Comparison of ENCODE assay signal across 8 cellular contexts in genomic region chr6:138654715-138655634, GRCh38.
DNase-seq lines count a peak whose midpoint lies in the region; ATAC-seq, FAIRE-seq and TF ChIP-seq lines count a peak whose summit lies in the region.

No MANE protein-coding gene starts in this region.

- no peaks in the 10 kb centered on the region for H3K4me1 ChIP-seq in K562 (replicated peaks in 1 of 2; ENCODE audit: control insufficient read depth in 2 of 2, insufficient read depth in 2 of 2, low read length in 2 of 2)

- no peak for FAIRE-seq in K562 (lab: Jason Lieb, UNC)

- no peaks in the 10 kb centered on the region for H3K79me2 ChIP-seq in K562 (ENCODE audit: control insufficient read depth, insufficient read depth, low read length)

- H4K20me1 ChIP-seq in K562 (replicated peaks; ENCODE audit: control insufficient read depth, insufficient read depth, low read length) = no peaks in the 10 kb centered on the region

- H3K4me2 ChIP-seq in K562 (ENCODE audit: insufficient read depth, low read length) = no peak overlapping the region

- TF ChIP-seq RAD21 in K562 (CRISPR knock-in tag; conservative IDR thresholded peaks at IDR 0.05 in 1 of 2, IDR thresholded peaks at IDR 0.05 in 1 of 2) = no peak

- peaks cover 10 to 17% of the 10 kb centered on the region in 2 experiments; a peak in 4 of 5 replicates for H3K27me3 ChIP-seq in K562 (ENCODE audit: control insufficient read depth in 2 of 2, insufficient read depth in 2 of 2, low read length in 2 of 2)

- peaks cover 10 to 14% (median 13%) of the 10 kb centered on the region in 3 donors for H3K4me1 Mint-ChIP-seq in T-cell

- no peak overlapping the region for H3K4me3 Mint-ChIP-seq in T-cell

- H3K36me3 Mint-ChIP-seq in T-cell = no peaks in the 10 kb centered on the region

- no TSS peak for BruUV-seq in K562 (replicated peaks; lab: Mats Ljungman, UMichigan)

- TF ChIP-seq POLR2A in K562 (conservative IDR thresholded peaks at IDR 0.05) = no peak

- H3K9me1 ChIP-seq in K562 (ENCODE audit: control insufficient read depth, insufficient read depth, low read length) = no peaks in the 10 kb centered on the region

- in situ Hi-C loops in K562 (cut with MboI) = no loop called here

- H3K4me3 ChIP-seq in K562 = no peak overlapping the region

- TF ChIP-seq EP300 in K562 (IDR thresholded peaks at IDR 0.05; ENCODE audit: low read length) = no peak

- no peak overlapping the region for H3K9ac ChIP-seq in K562 (ENCODE audit: insufficient read depth in 1 of 2, low read depth in 2 of 2, low read length in 2 of 2)

- no peak overlapping the region for H2AFZ ChIP-seq in K562 (ENCODE audit: low read depth, low read length)

- H3K27me3 Mint-ChIP-seq in T-cell = peaks cover 0 to 8% of the 10 kb centered on the region in 2 donors

- under 1% methylated on average over 6 of the region's 6 CpGs for WGBS in K562 (ENCODE audit: insufficient coverage, low coverage, missing lambda C conversion rate)

- CTCF ChIA-PET in K562 (lab: Yijun Ruan, JAX; ENCODE audit: low intra/inter-chr PET ratio) (no interaction called here), T-cell (lab: Charles Lee) (interaction anchor here in 1 of 2 donors (0.8 kb wide), 1 partner anchor 107 kb away, joined by 4 read pairs; no protein-coding TSS in a partner anchor)

- POLR2A ChIA-PET in K562 (lab: Yijun Ruan, JAX) = interaction anchor here (1.2 to 1.5 kb wide), 2 partner anchors 11 to 14 kb away, joined by 3 to 4 read pairs; no protein-coding TSS in a partner anchor
- POLR2A ChIA-PET in T-cell (lab: Charles Lee) = no interaction called here

- no peak for TF ChIP-seq CTCF in K562 (IDR thresholded peaks at IDR 0.05 in 2 of 3, conservative IDR thresholded peaks at IDR 0.05 in 1 of 3; ENCODE audit: insufficient read depth in 2 of 3, low read depth in 1 of 3, low read length in 3 of 3)

- H3K27ac Mint-ChIP-seq in T-cell = no peak overlapping the region

- H3K9me3 Mint-ChIP-seq in T-cell = no peaks in the 10 kb centered on the region

- DNase-seq in AG20443 (ENCODE audit: low spot score) (peak; percentile 44), K562 (ENCODE audit: extremely low read depth in 1 of 4, low spot score in 3 of 4) (no peak), T-cell (no peak), NCI-H2029 (lab: John Stamatoyannopoulos, UW) (no peak)
- DNase-seq in stimulated activated CD4-positive, alpha-beta T cell treated with anti-CD3 and anti-CD28 coated beads, TNF-alpha, amount 100 ng/mL, for 48 hours (ENCODE audit: low read depth in 3 of 3) = peak in 2 of 3 donors; percentile 9 to 34
- no peak for DNase-seq in activated effector memory CD4-positive, alpha-beta T cell treated with anti-CD3 and anti-CD28 coated beads, Interleukin-2, amount 50 U/mL, for 16 hours

- no peak overlapping the region for H3K27ac ChIP-seq in K562 (ENCODE audit: extremely low read depth, low read depth, low read length)

- H3K9me3 ChIP-seq in K562 (replicated peaks; ENCODE audit: control insufficient read depth, insufficient read depth, low read depth, low read length) = no peaks in the 10 kb centered on the region

- intact Hi-C loops in K562 (cut with micrococcal nuclease) = no loop called here

- no peaks in the 10 kb centered on the region for H3K36me3 ChIP-seq in K562 (ENCODE audit: control insufficient read depth, insufficient read depth, low read length)

- ATAC-seq in GM19468 (IDR thresholded peaks at IDR 0.05; ENCODE audit: extremely low read depth, unreplicated experiment) (peak; percentile 85), HG03439 (IDR thresholded peaks at IDR 0.05; ENCODE audit: unreplicated experiment) (peak; percentile 98), K562 (no peak), T-cell (replicated peaks in 1 of 4) (no peak)

TF ChIP-seq in K562, 482 proteins besides CTCF, POLR2A, EP300 and RAD21:
- TF ChIP-seq TCF7 (IDR thresholded peaks at IDR 0.05; ENCODE audit: borderline replicate concordance) (no peak), EGR1 (conservative IDR thresholded peaks at IDR 0.05) (peak; percentile 54)

Comparison
In these comparisons a context has a peak if more than half of its experiments do, and no peak if none do; other contexts are left out.
1. DNase-seq: peak in AG20443 (single experiment) and stimulated activated CD4-positive, alpha-beta T cell treated with anti-CD3 and anti-CD28 coated beads, TNF-alpha, amount 100 ng/mL, for 48 hours (2 of 3); none in K562 (0 of 4), activated effector memory CD4-positive, alpha-beta T cell treated with anti-CD3 and anti-CD28 coated beads, Interleukin-2, amount 50 U/mL, for 16 hours (single experiment), T-cell (0 of 34) and NCI-H2029 (single experiment).
2. ATAC-seq: peak in GM19468 (single experiment) and HG03439 (single experiment); none in K562 (single experiment) and T-cell (0 of 4).